Comparison of ENCODE assay signal across 8 cellular contexts in the genomic region with DNA sequence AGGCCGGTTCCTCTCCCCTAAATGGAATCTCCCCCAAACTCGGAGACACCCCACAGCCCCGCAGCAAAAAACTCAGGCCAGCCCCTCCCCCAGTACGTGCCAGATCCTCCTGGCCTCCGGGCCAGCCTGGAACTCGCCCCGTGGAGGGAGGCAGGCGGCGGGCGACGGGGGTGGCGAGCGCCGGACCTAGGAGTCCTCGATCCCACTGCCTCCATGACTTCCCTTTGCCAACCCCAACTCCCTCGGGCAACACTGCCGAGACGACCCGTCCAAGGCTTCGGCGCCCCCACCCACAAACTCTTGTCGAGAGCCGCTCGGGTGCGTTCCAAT. TPM values are rescaled to one million over a fixed set of nuclear protein-coding genes. Genes with fewer than 3 reads are reported as not detected.
A peak's percentile ranks its signal among the peaks of the same experiment; 100 is the strongest.
DNase-seq lines count a peak whose midpoint lies in the region; ATAC-seq and TF ChIP-seq lines count a peak whose summit lies in the region.

No MANE protein-coding gene starts in this region.

- peaks cover 8 to 9% of the 10 kb centered on the region in 2 donors for H3K4me1 Mint-ChIP-seq in effector memory CD8-positive, alpha-beta T cell (ENCODE audit: low read depth in 2 of 2)

- TF ChIP-seq EP300 in neural cell (conservative IDR thresholded peaks at IDR 0.05; ENCODE audit: poor library complexity, severe bottlenecking) = no peak

- peak overlapping the region; percentile 12 for H3K27ac ChIP-seq in neural cell (ENCODE audit: low read length)

- H3K4me3 ChIP-seq in LNCaP clone FGC (ENCODE audit: low read depth, low read length) (peak overlapping the region; percentile 87), neural cell (ENCODE audit: low read length) (peak overlapping the region; percentile 92)

- no peaks in the 10 kb centered on the region for H3K9me2 ChIP-seq in neural cell (ENCODE audit: insufficient read depth, low read length)

- H4K20me1 ChIP-seq in neural cell (ENCODE audit: insufficient read depth) = no peaks in the 10 kb centered on the region

- no peak for ATAC-seq in effector memory CD8-positive, alpha-beta T cell (replicated peaks)
- ATAC-seq in GM19324 (IDR thresholded peaks at IDR 0.05; ENCODE audit: low FRiP score, unreplicated experiment) = no peak
- no peak for ATAC-seq in GM21528 (IDR thresholded peaks at IDR 0.05; ENCODE audit: low FRiP score, unreplicated experiment)

- H3K27me3 ChIP-seq in neural cell (ENCODE audit: insufficient read depth, low read depth, low read length) = no peaks in the 10 kb centered on the region

- H3K27me3 Mint-ChIP-seq in effector memory CD8-positive, alpha-beta T cell = peaks cover 56 to 67% of the 10 kb centered on the region in 2 donors

- H2AFZ ChIP-seq in neural cell (ENCODE audit: low read depth, low read length) = peak overlapping the region; percentile 51

- H3F3A ChIP-seq in neural cell (ENCODE audit: insufficient read depth, low read length, poor library complexity, severe bottlenecking) = no peaks in the 10 kb centered on the region

- no peak for TF ChIP-seq RAD21 in neural cell (conservative IDR thresholded peaks at IDR 0.05)

- no peaks in the 10 kb centered on the region for H3K9me3 ChIP-seq in neural cell (ENCODE audit: low read length)

- no peak overlapping the region for H3K27ac Mint-ChIP-seq in effector memory CD8-positive, alpha-beta T cell

- peak overlapping the region; percentile 82 for H3K9ac ChIP-seq in neural cell (ENCODE audit: low read length)

- H3K36me3 ChIP-seq in neural cell (ENCODE audit: insufficient read depth, low read length) = no peaks in the 10 kb centered on the region

- TF ChIP-seq CTCF in LNCaP clone FGC (IDR thresholded peaks at IDR 0.05; ENCODE audit: control insufficient read depth, extremely low read depth, insufficient read depth) (no peak), neural cell (IDR thresholded peaks at IDR 0.05; ENCODE audit: poor library complexity, severe bottlenecking) (no peak)

- DNase-seq in AG20443 (ENCODE audit: low spot score) (peak; percentile 58), LNCaP clone FGC (ENCODE audit: low read depth) (no peak), DMS53 treated with DMSO at 0.1 percent for 48 hours (lab: John Stamatoyannopoulos, UW; ENCODE audit: unreplicated experiment) (no peak), posterior vena cava (ENCODE audit: low spot score) (no peak)
- no peak for DNase-seq in effector memory CD8-positive, alpha-beta T cell

- peak overlapping the region; percentile 91 for H3K4me2 ChIP-seq in neural cell (ENCODE audit: low read length)

- peaks cover 31% of the 10 kb centered on the region for H3K79me2 ChIP-seq in neural cell (replicated peaks; ENCODE audit: insufficient read depth, low read length)

- H3K9me3 Mint-ChIP-seq in effector memory CD8-positive, alpha-beta T cell = no peaks in the 10 kb centered on the region

- no peaks in the 10 kb centered on the region for H3K36me3 Mint-ChIP-seq in effector memory CD8-positive, alpha-beta T cell (ENCODE audit: insufficient read depth)

- peak overlapping the region; percentile 75 to 77 for H3K4me3 Mint-ChIP-seq in effector memory CD8-positive, alpha-beta T cell

- intact Hi-C loops in posterior vena cava (cut with DNase I) = no loop called here

TF ChIP-seq in neural cell, 6 proteins besides CTCF, POLR2A, EP300 and RAD21:
- TF ChIP-seq MXI1 (conservative IDR thresholded peaks at IDR 0.05; ENCODE audit: poor library complexity, severe bottlenecking) (peak; percentile 13), SMC3 (conservative IDR thresholded peaks at IDR 0.05; ENCODE audit: poor library complexity) (no peak)

RNA-seq across cellular contexts. Expression of gene ADCY6, which starts 0.4 kb away (rescaled TPM):
- polyA plus RNA-seq in neural cell = 43.1 and 48.2 TPM in 2 replicates
- polyA minus RNA-seq in neural cell = 33.9 and 36.3 TPM in 2 replicates
- 10 to 100 TPM; 31.6 to 39.2 TPM for total RNA-seq in posterior vena cava

RNA-seq across cellular contexts. Expression of gene CACNB3, which starts 29.8 kb away (rescaled TPM):
- 123 and 129 TPM in 2 replicates for polyA plus RNA-seq in neural cell
- polyA minus RNA-seq in neural cell = 97.0 and 102 TPM in 2 replicates
- 10 to 100 TPM; 11.8 to 23.8 TPM for total RNA-seq in posterior vena cava
